In the genomic region with DNA sequence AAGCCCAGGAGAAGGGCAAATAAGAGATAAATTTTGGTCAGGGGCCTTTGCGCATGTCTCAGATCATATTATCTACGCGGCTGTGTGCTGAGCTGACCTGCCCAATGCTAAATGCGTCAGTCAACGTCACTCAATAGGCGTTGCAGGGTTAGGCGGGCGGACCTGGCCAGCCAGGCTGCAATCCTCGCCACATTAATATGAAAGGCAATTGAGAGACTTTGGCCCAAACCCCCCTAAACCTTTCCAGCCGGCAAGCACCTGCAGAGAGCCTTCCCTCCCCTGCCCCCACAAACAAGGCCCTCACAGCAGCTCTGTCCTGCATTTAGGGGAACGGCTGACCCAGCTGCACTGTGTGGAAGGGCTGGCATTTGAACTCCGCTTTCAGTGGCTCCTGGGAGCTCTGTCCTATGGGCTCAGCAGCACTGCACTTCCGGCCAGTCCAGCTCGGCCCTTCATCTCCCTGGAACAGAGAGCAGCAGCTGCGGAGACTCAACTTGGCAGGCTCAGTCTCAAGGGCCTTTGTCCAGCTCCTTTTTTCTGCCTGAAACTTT, we compare ENCODE assay signal across 10 cellular contexts.
DNase-seq lines count a peak whose midpoint lies in the region; ATAC-seq and TF ChIP-seq lines count a peak whose summit lies in the region.
"Had no signal": no experiment of that assay in that cellular context is flagged by ENCODE, and none has a peak within 500 bp of the region (broad histone marks: within the 10 kb centered on the region; RNA-seq: fewer than 3 reads in every experiment).

No MANE protein-coding gene starts in this region.

- no peak overlapping the region for H3K9ac ChIP-seq in mammary epithelial cell (ENCODE audit: insufficient read depth, low read length)

- H3K27ac Mint-ChIP-seq in MCF 10A (ENCODE audit: low read depth, unreplicated experiment) (peak overlapping the region; percentile 74), neural crest cell (ENCODE audit: unreplicated experiment) (peak overlapping the region; percentile 97)
- H3K27ac Mint-ChIP-seq: activated naive CD8-positive, alpha-beta T cell; T-helper 17 cell had no signal

- TF ChIP-seq CTCF in MCF 10A (IDR thresholded peaks at IDR 0.05; ENCODE audit: unreplicated experiment): no peak
- TF ChIP-seq CTCF in mammary epithelial cell (conservative IDR thresholded peaks at IDR 0.05 in 1 of 2, IDR thresholded peaks at IDR 0.05 in 1 of 2; ENCODE audit: extremely low read depth in 1 of 2, insufficient read depth in 1 of 2, low read depth in 1 of 2, low read length in 2 of 2): no peak
- no peak for TF ChIP-seq CTCF in neural crest cell (conservative IDR thresholded peaks at IDR 0.05)

- H3K36me3 Mint-ChIP-seq in MCF 10A (ENCODE audit: insufficient read depth, unreplicated experiment) (peaks cover 16% of the 10 kb centered on the region), neural crest cell (ENCODE audit: low read depth) (peaks cover 8% of the 10 kb centered on the region)

- dilution Hi-C loops in mammary epithelial cell (cut with HindIII; ENCODE audit: low sequenced_read_pairs): no loop called here

- H3K27me3 ChIP-seq in mammary epithelial cell (ENCODE audit: insufficient read depth, low read length): no peaks in the 10 kb centered on the region

- H3K27me3 Mint-ChIP-seq in MCF 10A (ENCODE audit: insufficient read depth, unreplicated experiment) (no peaks in the 10 kb centered on the region), neural crest cell (ENCODE audit: low read depth) (no peaks in the 10 kb centered on the region)
- H3K27me3 Mint-ChIP-seq: activated naive CD8-positive, alpha-beta T cell; T-helper 17 cell had no signal

- intact Hi-C loops in MCF 10A (cut with micrococcal nuclease): loop anchor here (10.0 kb wide), 1 partner anchor 379 kb away; no protein-coding TSS in a partner anchor
- intact Hi-C loops in mammary epithelial cell (cut with micrococcal nuclease): no loop called here
- intact Hi-C loops in left cardiac atrium (cut with DNase I): loop anchor here in 1 of 2 donors (5.0 kb wide), 1 partner anchor 131 kb away; a partner anchor contains a TSS

- H3K36me3 ChIP-seq in mammary epithelial cell (ENCODE audit: insufficient read depth, low read length): peaks cover 22% of the 10 kb centered on the region

- H3K9me3 Mint-ChIP-seq in MCF 10A (ENCODE audit: unreplicated experiment): no peaks in the 10 kb centered on the region
- H3K9me3 Mint-ChIP-seq in neural crest cell: no peaks in the 10 kb centered on the region

- no peak overlapping the region for H3K4me3 ChIP-seq in mammary epithelial cell (replicated peaks in 1 of 3; ENCODE audit: insufficient read depth in 1 of 3, low read depth in 2 of 3, low read length in 3 of 3)

- DNase-seq in MCF 10A (ENCODE audit: unreplicated experiment) (no peak), mammary epithelial cell (no peak), left cardiac atrium (peak; percentile 82), neural crest cell (ENCODE audit: low read depth, low spot score) (peak; percentile 39), foreskin melanocyte (no peak), NCI-H1694 treated with DMSO at 0.1 percent for 48 hours (lab: John Stamatoyannopoulos, UW) (no peak)
- no peak for DNase-seq in effector CD8-positive, alpha-beta T cell (lab: John Stamatoyannopoulos, UW)
- DNase-seq: T-helper 17 cell had no signal

- WGBS in mammary epithelial cell (ENCODE audit: low coverage, missing lambda C conversion rate): 86% methylated on average over 15 of the region's 15 CpGs

- no TSS peak for BruUV-seq in MCF 10A (replicated peaks; lab: Mats Ljungman, UMichigan)
- BruUV-seq in mammary epithelial cell (replicated peaks; lab: Mats Ljungman, UMichigan): no TSS peak

- POLR2A ChIA-PET in MCF 10A (lab: Yijun Ruan, JAX): interaction anchor here (0.5 to 1.9 kb wide), 5 partner anchors 21 to 172 kb away, joined by 3 to 10 read pairs (median 4); no protein-coding TSS in a partner anchor

- no peak overlapping the region for H3K4me2 ChIP-seq in mammary epithelial cell (ENCODE audit: insufficient read depth, low read depth, low read length)

- H3K4me3 Mint-ChIP-seq in MCF 10A (ENCODE audit: unreplicated experiment) (no peak overlapping the region), neural crest cell (peak overlapping the region; percentile 31)
- H3K4me3 Mint-ChIP-seq: activated naive CD8-positive, alpha-beta T cell; T-helper 17 cell had no signal

- H3K79me2 ChIP-seq in mammary epithelial cell (ENCODE audit: insufficient read depth, low read length): peaks cover 1% of the 10 kb centered on the region

- peaks cover 22% of the 10 kb centered on the region for H3K4me1 ChIP-seq in mammary epithelial cell (ENCODE audit: insufficient read depth, low read length)

- ATAC-seq in left cardiac atrium (peak; percentile 78 to 83), HG03045 (IDR thresholded peaks at IDR 0.05; ENCODE audit: unreplicated experiment) (no peak)
- ATAC-seq: T-helper 17 cell had no signal

- peaks cover 18% of the 10 kb centered on the region for H3K9me3 ChIP-seq in mammary epithelial cell (replicated peaks; ENCODE audit: insufficient read depth, low read length)

- H4K20me1 ChIP-seq in mammary epithelial cell (ENCODE audit: insufficient read depth, low read length): no peaks in the 10 kb centered on the region

- in situ Hi-C loops in mammary epithelial cell (cut with MboI; ENCODE audit: low sequenced_read_pairs in 2 of 2): loop anchor here in 1 of 2 donors (10.0 kb wide), 1 partner anchor 179 kb away; no protein-coding TSS in a partner anchor

- CTCF ChIA-PET in MCF 10A (lab: Yijun Ruan, JAX) (interaction anchor here (0.5 to 9.1 kb wide), 8 partner anchors 9 to 180 kb away, joined by 3 to 183 read pairs (median 18); no protein-coding TSS in a partner anchor), mammary epithelial cell (lab: Charles Lee; ENCODE audit: low non-redundant PET) (interaction anchor here (0.6 to 1.4 kb wide), 3 partner anchors 124 to 181 kb away, joined by 4 to 7 read pairs (median 7); no protein-coding TSS in a partner anchor)

- H3K27ac ChIP-seq in mammary epithelial cell (ENCODE audit: insufficient read depth, low read depth, low read length): no peak overlapping the region

- H2AFZ ChIP-seq in mammary epithelial cell (ENCODE audit: low read depth, low read length): no peak overlapping the region

- peaks cover 17% of the 10 kb centered on the region for H3K4me1 Mint-ChIP-seq in MCF 10A (ENCODE audit: insufficient read depth, unreplicated experiment)
- H3K4me1 Mint-ChIP-seq in neural crest cell: peaks cover 51% of the 10 kb centered on the region

Comparison
In these comparisons a context has a peak if more than half of its experiments do, and no peak if none do; other contexts are left out.
1. DNase-seq: peak in left cardiac atrium (single experiment) and neural crest cell (single experiment); none in MCF 10A (single experiment), mammary epithelial cell (single experiment), foreskin melanocyte (single experiment), NCI-H1694 treated with DMSO at 0.1 percent for 48 hours (single experiment) and effector CD8-positive, alpha-beta T cell (single experiment).